In genomic region chr1:180515857-180516388, GRCh38 we compare ENCODE assay signal across 8 cellular contexts. TPM values are rescaled to one million over a fixed set of nuclear protein-coding genes. Genes with fewer than 3 reads are reported as not detected.
DNase-seq lines count a peak whose midpoint lies in the region; ATAC-seq, FAIRE-seq and TF ChIP-seq lines count a peak whose summit lies in the region.

No MANE protein-coding gene starts in this region.

- H3F3A ChIP-seq in MM.1S (ENCODE audit: insufficient read depth, low read length): no peaks in the 10 kb centered on the region

- H3K4me3 ChIP-seq in MM.1S (ENCODE audit: low read length) (no peak overlapping the region), RWPE2 (ENCODE audit: severe bottlenecking) (no peak overlapping the region), foreskin fibroblast (ENCODE audit: low read depth in 1 of 2, low read length in 2 of 2) (no peak overlapping the region), osteoblast (ENCODE audit: insufficient read depth, low read length) (no peak overlapping the region), vagina (no peak overlapping the region)

- TF ChIP-seq POLR2A in H54 (IDR thresholded peaks at IDR 0.05; ENCODE audit: low read depth, low read length) (no peak), vagina (IDR thresholded peaks at IDR 0.05) (no peak)

- H3K9me2 ChIP-seq in MM.1S (replicated peaks; ENCODE audit: insufficient read depth, low read length): no peaks in the 10 kb centered on the region

- H3K27ac ChIP-seq in MM.1S (ENCODE audit: low read length): no peak overlapping the region
- H3K27ac ChIP-seq in RWPE2 (ENCODE audit: poor library complexity, severe bottlenecking): peak overlapping the region; percentile 20
- peak overlapping the region; percentile 58 for H3K27ac ChIP-seq in osteoblast (ENCODE audit: low read depth, low read length)
- H3K27ac ChIP-seq in vagina: no peak overlapping the region

- H3K36me3 ChIP-seq in MM.1S (replicated peaks; ENCODE audit: insufficient read depth, low read length): no peaks in the 10 kb centered on the region
- H3K36me3 ChIP-seq in RWPE2 (ENCODE audit: low read depth): no peaks in the 10 kb centered on the region
- H3K36me3 ChIP-seq in osteoblast (ENCODE audit: insufficient read depth, low read length): no peaks in the 10 kb centered on the region
- no peaks in the 10 kb centered on the region for H3K36me3 ChIP-seq in vagina

- H3K9me3 ChIP-seq in MM.1S (replicated peaks; ENCODE audit: insufficient read depth, low read length) (no peaks in the 10 kb centered on the region), RWPE2 (ENCODE audit: severe bottlenecking) (no peaks in the 10 kb centered on the region), osteoblast (ENCODE audit: low read depth, low read length) (no peaks in the 10 kb centered on the region), vagina (no peaks in the 10 kb centered on the region)

- H3K4me1 ChIP-seq in MM.1S (ENCODE audit: low read length) (peaks cover 6% of the 10 kb centered on the region; the same call in 1 of the 2 replicates), RWPE2 (ENCODE audit: insufficient read depth, poor library complexity, severe bottlenecking) (peaks cover 6% of the 10 kb centered on the region), osteoblast (ENCODE audit: insufficient read depth, low read length) (peaks cover 10% of the 10 kb centered on the region), vagina (no peaks in the 10 kb centered on the region)

- intact Hi-C loops in vagina (cut with DNase I): no loop called here

- no peak overlapping the region for H3K9ac ChIP-seq in MM.1S (ENCODE audit: low read length)

- FAIRE-seq in H54 (lab: Jason Lieb, UNC): peak; percentile 90

- peak; percentile 97 for ATAC-seq in RWPE2 (ENCODE audit: low read depth)

- TF ChIP-seq CTCF in MM.1S (IDR thresholded peaks at IDR 0.05; ENCODE audit: low read length): peak; percentile 91
- TF ChIP-seq CTCF in RWPE2 (IDR thresholded peaks at IDR 0.05; ENCODE audit: poor library complexity, severe bottlenecking): peak; percentile 94
- TF ChIP-seq CTCF in foreskin fibroblast (IDR thresholded peaks at IDR 0.05; ENCODE audit: low read depth, low read length): peak; percentile 62
- TF ChIP-seq CTCF in osteoblast (IDR thresholded peaks at IDR 0.05; ENCODE audit: extremely low read depth, low read depth, low read length): peak; percentile 89
- TF ChIP-seq CTCF in vagina (IDR thresholded peaks at IDR 0.05): peak; percentile 63 to 75 (median 73)

- H2AFZ ChIP-seq in MM.1S (ENCODE audit: low read length) (peak overlapping the region; percentile 29; the same call in 1 of the 2 replicates), osteoblast (ENCODE audit: low read length) (peak overlapping the region; percentile 91)

- in situ Hi-C loops in G401 (cut with HindIII; ENCODE audit: low sequenced_read_pairs): no loop called here

- H3K79me2 ChIP-seq in MM.1S (ENCODE audit: low read length) (no peaks in the 10 kb centered on the region), osteoblast (ENCODE audit: insufficient read depth, low read length) (no peaks in the 10 kb centered on the region)

- H4K20me1 ChIP-seq in MM.1S (ENCODE audit: insufficient read depth, low read length) (no peaks in the 10 kb centered on the region), osteoblast (ENCODE audit: insufficient read depth, low read length) (no peaks in the 10 kb centered on the region)

- DNase-seq in G401 (ENCODE audit: low spot score) (peak; percentile 87), H54 (ENCODE audit: insufficient read length, low spot score) (peak; percentile 54), MM.1S (peak; percentile 78), RWPE2 (ENCODE audit: low spot score) (no peak), foreskin fibroblast (peak; percentile 69 to 93), osteoblast (ENCODE audit: insufficient read length, low spot score, missing footprints) (peak; percentile 94), vagina (ENCODE audit: extremely low spot score in 2 of 2) (no peak)
- peak; percentile 15 for DNase-seq in activated T-helper 9 cell treated with anti-CD3 and anti-CD28 coated beads, Interleukin-2, amount 50 U/mL, for 16 hours (ENCODE audit: low read depth)

- H3K27me3 ChIP-seq in MM.1S (replicated peaks; ENCODE audit: insufficient read depth, low read length) (no peaks in the 10 kb centered on the region), RWPE2 (ENCODE audit: insufficient read depth, poor library complexity, severe bottlenecking) (no peaks in the 10 kb centered on the region), osteoblast (ENCODE audit: insufficient read depth, low read length) (no peaks in the 10 kb centered on the region), vagina (no peaks in the 10 kb centered on the region)

- H3K4me2 ChIP-seq in MM.1S (ENCODE audit: low read depth, low read length) (peak overlapping the region; percentile 25; the same call in 1 of the 2 replicates), osteoblast (ENCODE audit: insufficient read depth, low read length) (peak overlapping the region; percentile 64)

RNA-seq across cellular contexts. Expression of gene ACBD6, which starts 13.5 kb away (rescaled TPM):
- 89.5 and 98.8 TPM in 2 replicates for total RNA-seq in G401 (2014; rRNA removed; shearing (Covaris generic))
- total RNA-seq in osteoblast (55.1 and 55.7 TPM in 2 replicates), vagina (34.4 TPM)

RNA-seq across cellular contexts. Expression of gene OVAAL, which starts 42.8 kb away (rescaled TPM):
- not detected in 2 replicates for total RNA-seq in G401 (2014; rRNA removed; shearing (Covaris generic))
- total RNA-seq in osteoblast: not detected in 2 replicates
- not detected for total RNA-seq in vagina

Comparison
In these comparisons a context has a peak if more than half of its experiments do, and no peak if none do; other contexts are left out.
1. DNase-seq: peak in G401 (single experiment), H54 (single experiment), MM.1S (single experiment), activated T-helper 9 cell treated with anti-CD3 and anti-CD28 coated beads, Interleukin-2, amount 50 U/mL, for 16 hours (single experiment), foreskin fibroblast (2 of 2) and osteoblast (single experiment); none in RWPE2 (single experiment) and vagina (0 of 2).
2. H3K27ac ChIP-seq: peak in RWPE2 (single experiment) and osteoblast (single experiment); none in MM.1S (single experiment) and vagina (single experiment).
3. Peak in every context shown above with its lines, with median percentiles within 50 percentile points of each other: CTCF ChIP-seq.